In the genomic region with DNA sequence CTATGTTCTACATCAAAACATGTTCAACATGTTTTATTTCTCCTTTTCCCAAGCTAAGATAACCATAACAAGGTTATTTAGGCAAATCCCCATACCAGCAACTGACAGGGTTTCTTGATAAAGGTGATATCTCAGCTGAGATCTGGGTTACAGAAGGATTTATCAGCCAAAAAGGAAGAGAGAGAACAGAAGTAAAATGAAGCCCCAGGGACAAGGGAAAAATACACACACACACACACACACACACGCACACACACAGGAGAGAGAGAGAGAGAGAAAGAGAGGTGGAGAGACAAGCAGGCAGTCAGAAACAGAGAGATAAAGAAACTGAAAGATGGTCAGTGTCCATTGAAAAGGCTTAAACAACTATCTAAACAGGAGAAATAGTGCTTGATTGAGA, we compare ENCODE assay signal across 2 cellular contexts.
A peak's percentile ranks its signal among the peaks of the same experiment; 100 is the strongest.
TF ChIP-seq lines count a peak whose summit lies in the region.

No MANE protein-coding gene starts in this region.

TF ChIP-seq in SK-N-SH, 30 proteins besides CTCF, POLR2A, EP300 and RAD21 (continued from another document):
- TF ChIP-seq USF1 (IDR thresholded peaks at IDR 0.05; ENCODE audit: borderline replicate concordance, low read depth) = no peak
- peak; percentile 16; the same call in 1 of the 2 replicates for TF ChIP-seq RCOR1 (IDR thresholded peaks at IDR 0.05; ENCODE audit: low read length)
- no peak for TF ChIP-seq ELF1 (IDR thresholded peaks at IDR 0.05)
- no peak for TF ChIP-seq FOXJ3 (CRISPR knock-in tag; IDR thresholded peaks at IDR 0.05)
- no peak for TF ChIP-seq CHD2 (IDR thresholded peaks at IDR 0.05; ENCODE audit: low read length, partially characterized antibody)
- TF ChIP-seq PBX3 (IDR thresholded peaks at IDR 0.05) = no peak
- TF ChIP-seq TEAD4 (IDR thresholded peaks at IDR 0.05; ENCODE audit: borderline replicate concordance, insufficient read depth) = no peak
- TF ChIP-seq GATA2 (CRISPR knock-in tag; IDR thresholded peaks at IDR 0.05) = peak; percentile 81

TF ChIP-seq in SK-N-SH treated with all-trans-retinoic acid at 6 μM for 48 hours, 23 proteins besides CTCF, POLR2A, EP300 and RAD21:
- TF ChIP-seq, protein P1, sequence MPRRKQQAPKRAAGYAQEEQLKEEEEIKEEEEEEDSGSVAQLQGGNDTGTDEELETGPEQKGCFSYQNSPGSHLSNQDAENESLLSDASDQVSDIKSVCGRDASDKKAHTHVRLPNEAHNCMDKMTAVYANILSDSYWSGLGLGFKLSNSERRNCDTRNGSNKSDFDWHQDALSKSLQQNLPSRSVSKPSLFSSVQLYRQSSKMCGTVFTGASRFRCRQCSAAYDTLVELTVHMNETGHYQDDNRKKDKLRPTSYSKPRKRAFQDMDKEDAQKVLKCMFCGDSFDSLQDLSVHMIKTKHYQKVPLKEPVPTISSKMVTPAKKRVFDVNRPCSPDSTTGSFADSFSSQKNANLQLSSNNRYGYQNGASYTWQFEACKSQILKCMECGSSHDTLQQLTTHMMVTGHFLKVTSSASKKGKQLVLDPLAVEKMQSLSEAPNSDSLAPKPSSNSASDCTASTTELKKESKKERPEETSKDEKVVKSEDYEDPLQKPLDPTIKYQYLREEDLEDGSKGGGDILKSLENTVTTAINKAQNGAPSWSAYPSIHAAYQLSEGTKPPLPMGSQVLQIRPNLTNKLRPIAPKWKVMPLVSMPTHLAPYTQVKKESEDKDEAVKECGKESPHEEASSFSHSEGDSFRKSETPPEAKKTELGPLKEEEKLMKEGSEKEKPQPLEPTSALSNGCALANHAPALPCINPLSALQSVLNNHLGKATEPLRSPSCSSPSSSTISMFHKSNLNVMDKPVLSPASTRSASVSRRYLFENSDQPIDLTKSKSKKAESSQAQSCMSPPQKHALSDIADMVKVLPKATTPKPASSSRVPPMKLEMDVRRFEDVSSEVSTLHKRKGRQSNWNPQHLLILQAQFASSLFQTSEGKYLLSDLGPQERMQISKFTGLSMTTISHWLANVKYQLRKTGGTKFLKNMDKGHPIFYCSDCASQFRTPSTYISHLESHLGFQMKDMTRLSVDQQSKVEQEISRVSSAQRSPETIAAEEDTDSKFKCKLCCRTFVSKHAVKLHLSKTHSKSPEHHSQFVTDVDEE (CRISPR knock-in tag; IDR thresholded peaks at IDR 0.05) = no peak
- TF ChIP-seq ARNTL (CRISPR knock-in tag; IDR thresholded peaks at IDR 0.05; ENCODE audit: borderline replicate concordance, low read depth) (no peak), CSDC2 (CRISPR knock-in tag; IDR thresholded peaks at IDR 0.05) (no peak), PPARA (CRISPR knock-in tag; IDR thresholded peaks at IDR 0.05; ENCODE audit: borderline replicate concordance) (no peak), BACH2 (CRISPR knock-in tag; IDR thresholded peaks at IDR 0.05; ENCODE audit: borderline replicate concordance) (no peak), ISL1 (CRISPR knock-in tag; IDR thresholded peaks at IDR 0.05) (no peak), GLIS3 (CRISPR knock-in tag; IDR thresholded peaks at IDR 0.05) (no peak), ZNF70 (CRISPR knock-in tag; IDR thresholded peaks at IDR 0.05) (no peak), CREB5 (CRISPR knock-in tag; IDR thresholded peaks at IDR 0.05; ENCODE audit: low read depth) (no peak), CSRNP3 (CRISPR knock-in tag; IDR thresholded peaks at IDR 0.05) (no peak), TOX (CRISPR knock-in tag; IDR thresholded peaks at IDR 0.05; ENCODE audit: borderline replicate concordance) (no peak), OSR1 (CRISPR knock-in tag; IDR thresholded peaks at IDR 0.05) (no peak), ZNF565 (CRISPR knock-in tag; conservative IDR thresholded peaks at IDR 0.05; ENCODE audit: low read depth) (no peak), SNAI2 (CRISPR knock-in tag; IDR thresholded peaks at IDR 0.05) (no peak), ZFP3 (CRISPR knock-in tag; IDR thresholded peaks at IDR 0.05) (no peak), ESRRG (CRISPR knock-in tag; IDR thresholded peaks at IDR 0.05) (no peak), TCF4 (CRISPR knock-in tag; IDR thresholded peaks at IDR 0.05; ENCODE audit: borderline replicate concordance) (no peak), ZFP30 (CRISPR knock-in tag; IDR thresholded peaks at IDR 0.05) (no peak)
- TF ChIP-seq, protein P2, sequence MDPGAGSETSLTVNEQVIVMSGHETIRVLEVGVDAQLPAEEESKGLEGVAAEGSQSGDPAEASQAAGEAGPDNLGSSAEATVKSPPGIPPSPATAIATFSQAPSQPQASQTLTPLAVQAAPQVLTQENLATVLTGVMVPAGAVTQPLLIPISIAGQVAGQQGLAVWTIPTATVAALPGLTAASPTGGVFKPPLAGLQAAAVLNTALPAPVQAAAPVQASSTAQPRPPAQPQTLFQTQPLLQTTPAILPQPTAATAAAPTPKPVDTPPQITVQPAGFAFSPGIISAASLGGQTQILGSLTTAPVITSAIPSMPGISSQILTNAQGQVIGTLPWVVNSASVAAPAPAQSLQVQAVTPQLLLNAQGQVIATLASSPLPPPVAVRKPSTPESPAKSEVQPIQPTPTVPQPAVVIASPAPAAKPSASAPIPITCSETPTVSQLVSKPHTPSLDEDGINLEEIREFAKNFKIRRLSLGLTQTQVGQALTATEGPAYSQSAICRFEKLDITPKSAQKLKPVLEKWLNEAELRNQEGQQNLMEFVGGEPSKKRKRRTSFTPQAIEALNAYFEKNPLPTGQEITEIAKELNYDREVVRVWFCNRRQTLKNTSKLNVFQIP (CRISPR knock-in tag; IDR thresholded peaks at IDR 0.05; ENCODE audit: borderline replicate concordance, low read depth) = no peak
